In the genomic region with DNA sequence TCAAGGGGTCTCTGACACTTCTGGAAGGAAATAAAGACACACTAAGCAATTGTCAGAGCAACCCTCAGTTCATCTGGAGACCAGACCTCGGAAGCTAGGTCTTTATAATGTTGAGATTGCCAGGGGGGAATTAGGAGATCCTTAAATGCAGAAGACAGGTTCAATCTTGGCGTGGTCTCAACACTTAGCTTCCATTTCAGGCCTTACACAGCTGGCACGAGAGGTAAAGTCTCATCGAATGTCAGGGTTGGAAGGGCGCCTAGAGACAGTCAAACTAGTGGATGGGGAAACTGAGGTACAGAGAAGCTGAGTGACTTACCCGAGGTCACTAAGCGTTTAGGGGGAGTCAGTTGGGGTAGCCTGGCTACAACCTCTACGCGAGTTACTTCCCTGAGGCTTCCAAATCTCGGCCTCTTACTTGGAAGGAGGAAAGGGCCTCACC, we compare ENCODE assay signal across 8 cellular contexts. TPM values are rescaled to one million over a fixed set of nuclear protein-coding genes. Genes with fewer than 3 reads are reported as not detected.
DNase-seq lines count a peak whose midpoint lies in the region; ATAC-seq and TF ChIP-seq lines count a peak whose summit lies in the region.

No MANE protein-coding gene starts in this region.

- H3K27ac ChIP-seq in iPS-20b (ENCODE audit: low read length) (no peak overlapping the region), stomach smooth muscle (ENCODE audit: low read length) (peak overlapping the region; percentile 60), foreskin keratinocyte (no peak overlapping the region)

- peak overlapping the region; percentile 86 for H3K4me3 Mint-ChIP-seq in activated CD4-positive, alpha-beta T cell treated with anti-CD3 and anti-CD28 coated beads for 36 hours
- peak overlapping the region; percentile 92 for H3K4me3 Mint-ChIP-seq in activated CD8-positive, alpha-beta T cell treated with anti-CD3 and anti-CD28 coated beads for 36 hours

- H3K4me3 ChIP-seq in iPS-20b (ENCODE audit: low read length) (peak overlapping the region; percentile 59), stomach smooth muscle (ENCODE audit: low read length in 2 of 2) (peak overlapping the region; percentile 56 to 78)

- POLR2A ChIA-PET in activated CD4-positive, alpha-beta T cell treated with anti-CD3 and anti-CD28 coated beads for 36 hours (lab: Charles Lee) = interaction anchor here (0.5 to 1.4 kb wide), 9 partner anchors 13 to 528 kb away, joined by 3 to 11 read pairs (median 3); a partner anchor contains a TSS
- POLR2A ChIA-PET in activated CD8-positive, alpha-beta T cell treated with anti-CD3 and anti-CD28 coated beads for 36 hours (lab: Charles Lee) = interaction anchor here (0.6 to 2.7 kb wide), 9 partner anchors 11 to 150 kb away, joined by 3 to 10 read pairs (median 5); no protein-coding TSS in a partner anchor

- H3K9me3 ChIP-seq in iPS-20b (ENCODE audit: insufficient read depth, low read depth, low read length) (no peaks in the 10 kb centered on the region), stomach smooth muscle (ENCODE audit: control insufficient read depth in 2 of 2, low read length in 2 of 2) (no peaks in the 10 kb centered on the region)

- peaks cover 3% of the 10 kb centered on the region; the same call in 1 of the 2 replicates for H3K4me1 ChIP-seq in iPS-20b (ENCODE audit: insufficient read depth, low read length)
- peaks cover 15% of the 10 kb centered on the region for H3K4me1 ChIP-seq in stomach smooth muscle (ENCODE audit: control insufficient read depth, insufficient read depth, low read length)
- no peaks in the 10 kb centered on the region for H3K4me1 ChIP-seq in foreskin keratinocyte

- no peak for DNase-seq in activated CD4-positive, alpha-beta T cell treated with anti-CD3 and anti-CD28 coated beads for 36 hours
- DNase-seq in activated CD4-positive, alpha-beta T cell treated with anti-CD3 and anti-CD28 coated beads, Interleukin-2, amount 50 U/mL, for 1 hour = no peak
- no peak for DNase-seq in activated CD8-positive, alpha-beta T cell treated with anti-CD3 and anti-CD28 coated beads for 36 hours
- DNase-seq in foreskin keratinocyte (no peak), medulla oblongata (ENCODE audit: extremely low spot score) (no peak)

- peak overlapping the region; percentile 84 for H3K27ac Mint-ChIP-seq in activated CD4-positive, alpha-beta T cell treated with anti-CD3 and anti-CD28 coated beads for 36 hours
- H3K27ac Mint-ChIP-seq in activated CD8-positive, alpha-beta T cell treated with anti-CD3 and anti-CD28 coated beads for 36 hours = peak overlapping the region; percentile 91

- peaks cover 6% of the 10 kb centered on the region; the same call in 1 of the 2 replicates for H3K27me3 ChIP-seq in iPS-20b (ENCODE audit: insufficient read depth, low read length)
- no peaks in the 10 kb centered on the region for H3K27me3 ChIP-seq in stomach smooth muscle (ENCODE audit: control insufficient read depth in 1 of 2, insufficient read depth in 2 of 2, low read length in 2 of 2)
- H3K27me3 ChIP-seq in foreskin keratinocyte = no peaks in the 10 kb centered on the region

- intact Hi-C loops in activated CD4-positive, alpha-beta T cell treated with anti-CD3 and anti-CD28 coated beads for 36 hours (cut with DNase I, micrococcal nuclease) = loop anchor here (1.0 to 2.0 kb wide), 8 partner anchors 19 to 271 kb away; a partner anchor contains a TSS
- intact Hi-C loops in activated CD8-positive, alpha-beta T cell treated with anti-CD3 and anti-CD28 coated beads for 36 hours (cut with micrococcal nuclease) = no loop called here

- H3K9me3 Mint-ChIP-seq in activated CD4-positive, alpha-beta T cell treated with anti-CD3 and anti-CD28 coated beads for 36 hours (ENCODE audit: low read depth) = no peaks in the 10 kb centered on the region
- no peaks in the 10 kb centered on the region for H3K9me3 Mint-ChIP-seq in activated CD8-positive, alpha-beta T cell treated with anti-CD3 and anti-CD28 coated beads for 36 hours

- H3K36me3 Mint-ChIP-seq in activated CD4-positive, alpha-beta T cell treated with anti-CD3 and anti-CD28 coated beads for 36 hours (ENCODE audit: low read depth) = peaks cover 5% of the 10 kb centered on the region
- H3K36me3 Mint-ChIP-seq in activated CD8-positive, alpha-beta T cell treated with anti-CD3 and anti-CD28 coated beads for 36 hours (ENCODE audit: low read depth) = no peaks in the 10 kb centered on the region

- no peaks in the 10 kb centered on the region for H3K27me3 Mint-ChIP-seq in activated CD4-positive, alpha-beta T cell treated with anti-CD3 and anti-CD28 coated beads for 36 hours
- no peaks in the 10 kb centered on the region for H3K27me3 Mint-ChIP-seq in activated CD8-positive, alpha-beta T cell treated with anti-CD3 and anti-CD28 coated beads for 36 hours

- CTCF ChIA-PET in activated CD4-positive, alpha-beta T cell treated with anti-CD3 and anti-CD28 coated beads for 36 hours (lab: Charles Lee) = interaction anchor here (0.6 to 2.2 kb wide), 9 partner anchors 11 to 119 kb away, joined by 3 to 13 read pairs (median 4); no protein-coding TSS in a partner anchor
- CTCF ChIA-PET in activated CD8-positive, alpha-beta T cell treated with anti-CD3 and anti-CD28 coated beads for 36 hours (lab: Charles Lee) = interaction anchor here (0.6 to 3.6 kb wide), 11 partner anchors 14 to 149 kb away, joined by 3 to 29 read pairs (median 4); no protein-coding TSS in a partner anchor

- ATAC-seq in activated CD4-positive, alpha-beta T cell treated with anti-CD3 and anti-CD28 coated beads for 36 hours = no peak
- no peak for ATAC-seq in activated CD8-positive, alpha-beta T cell treated with anti-CD3 and anti-CD28 coated beads for 36 hours
- ATAC-seq in GM19467 (IDR thresholded peaks at IDR 0.05; ENCODE audit: unreplicated experiment) (no peak), foreskin keratinocyte (no peak)

- TF ChIP-seq CTCF in activated CD8-positive, alpha-beta T cell treated with anti-CD3 and anti-CD28 coated beads for 36 hours (IDR thresholded peaks at IDR 0.05) = no peak
- no peak for TF ChIP-seq CTCF in foreskin keratinocyte (conservative IDR thresholded peaks at IDR 0.05)

- H3K9ac ChIP-seq in iPS-20b (ENCODE audit: low read depth, low read length) (peak overlapping the region; percentile 62; the same call in 1 of the 2 replicates), stomach smooth muscle (ENCODE audit: low read length in 2 of 2) (peak overlapping the region; percentile 16 to 79)

- H3K36me3 ChIP-seq in iPS-20b (ENCODE audit: insufficient read depth, low read depth, low read length) (no peaks in the 10 kb centered on the region), stomach smooth muscle (ENCODE audit: control insufficient read depth in 2 of 2, insufficient read depth in 2 of 2, low read length in 2 of 2) (no peaks in the 10 kb centered on the region)

- H3K4me1 Mint-ChIP-seq in activated CD4-positive, alpha-beta T cell treated with anti-CD3 and anti-CD28 coated beads for 36 hours = peaks cover 42% of the 10 kb centered on the region
- H3K4me1 Mint-ChIP-seq in activated CD8-positive, alpha-beta T cell treated with anti-CD3 and anti-CD28 coated beads for 36 hours (ENCODE audit: low read depth) = peaks cover 41% of the 10 kb centered on the region

RNA-seq across cellular contexts. Expression of a gene that starts 0.6 kb away (rescaled TPM):
- total RNA-seq in activated CD4-positive, alpha-beta T cell treated with anti-CD3 and anti-CD28 coated beads for 36 hours = 100 to 1,000 TPM in 1 of 2 experiments, 10 to 100 TPM in 1; 75.5 to 130 TPM
- total RNA-seq in activated CD8-positive, alpha-beta T cell treated with anti-CD3 and anti-CD28 coated beads for 36 hours = 10 to 100 TPM; 74.9 to 80.3 TPM
- total RNA-seq in foreskin keratinocyte = 16.1 and 16.8 TPM in 2 replicates
- polyA plus RNA-seq in foreskin keratinocyte = 3.3 and 3.7 TPM in 2 replicates
